ENCODE assay signal across 27 cellular contexts in the genomic region with DNA sequence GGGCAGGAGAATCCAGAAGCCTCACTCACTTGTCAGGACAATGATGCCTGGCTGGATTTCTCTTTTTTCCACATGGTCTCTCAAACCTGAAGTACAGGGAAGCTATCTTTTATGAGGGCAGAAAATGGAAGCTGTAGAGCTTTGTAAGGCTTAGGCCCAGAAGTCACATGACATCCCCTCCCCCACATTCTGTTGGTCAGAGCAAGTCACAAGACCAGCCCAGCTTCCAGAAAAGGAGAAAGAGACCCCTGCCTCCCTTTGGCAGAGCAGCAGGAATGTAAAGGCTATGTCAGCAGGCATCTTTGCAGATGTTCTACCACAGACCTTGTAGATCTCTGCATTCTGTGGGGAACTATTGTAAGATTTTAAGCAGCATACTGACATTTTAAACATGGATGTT.
"Had no signal": no experiment of that assay in that cellular context is flagged by ENCODE, and none has a peak within 500 bp of the region (broad histone marks: within the 10 kb centered on the region; RNA-seq: fewer than 3 reads in every experiment).

No MANE protein-coding gene starts in this region.

- ATAC-seq: left colon; left lung; lower lobe of right lung; natural killer cell; right cardiac atrium; sciatic nerve; stimulated activated naive B cell treated with anti-CD40 and anti-IgM and Interleukin-4, amounts not matched to agents 10 μg/mL and 1 μg/mL and 100 μg/mL, for 72 hours; stimulated activated naive CD8-positive, alpha-beta T cell treated with anti-CD3 and anti-CD28 coated beads, Interleukin-15, Interleukin-2, amounts not matched to agents 100 U/mL and 50 U/mL, for 24 hours had no signal

- H3K4me3 ChIP-seq: hepatocyte, left lung, lower lobe of right lung, ovary, skin epidermis, stomach, testis, thyroid gland, transverse colon, upper lobe of left lung, vagina had no signal

- FAIRE-seq: kidney had no signal

- H3K9me3 ChIP-seq: left lung, lower lobe of right lung, ovary, stomach, testis, thyroid gland, transverse colon, upper lobe of left lung, vagina had no signal

- H3K79me2 ChIP-seq: hepatocyte had no signal

- H3K36me3 ChIP-seq: left lung, lower lobe of right lung, ovary, stomach, thyroid gland, transverse colon, upper lobe of left lung, vagina had no signal

- H3K27ac ChIP-seq: hepatocyte, left lung, lower lobe of right lung, ovary, skin epidermis, stomach, testis, thyroid gland, transverse colon, upper lobe of left lung, vagina had no signal

- H2AFZ ChIP-seq: hepatocyte had no signal

- H3K27me3 ChIP-seq: hepatocyte, left lung, ovary, stomach, testis, thyroid gland, transverse colon, upper lobe of left lung, vagina had no signal

- H3K4me1 ChIP-seq: left lung, lower lobe of right lung, stomach, testis, thyroid gland, transverse colon, upper lobe of left lung, vagina had no signal

- DNase-seq: kidney; left colon; left lung; lower lobe of right lung; mammary epithelial cell; mesenchymal stem cell; naive B cell; natural killer cell; nephron progenitor cell; ovary; retina; right cardiac atrium; stimulated activated CD4-positive, alpha-beta T cell treated with anti-CD3 and anti-CD28 coated beads, Interleukin-12 subunit alpha, Interleukin-12 subunit beta, amount 100 ng/mL, for 4 hours; stimulated activated CD4-positive, alpha-beta T cell treated with anti-CD3 and anti-CD28 coated beads, Interleukin-15, amount 100 ng/mL, for 24 hours; stimulated activated CD4-positive, alpha-beta T cell treated with anti-CD3 and anti-CD28 coated beads, Interleukin-2, amount 100 ng/mL, for 24 hours; stimulated activated CD4-positive, alpha-beta T cell treated with anti-CD3 and anti-CD28 coated beads, Interleukin-4, amount 100 ng/mL, for 1 hour; stimulated activated naive B cell treated with anti-CD40 and anti-IgM and Interleukin-4, amounts not matched to agents 10 μg/mL and 1 μg/mL and 100 μg/mL, for 72 hours; stimulated activated naive CD8-positive, alpha-beta T cell treated with anti-CD3 and anti-CD28 coated beads, Interleukin-15, Interleukin-2, amounts not matched to agents 100 U/mL and 50 U/mL, for 24 hours; stomach; testis; thyroid gland; transverse colon; upper lobe of left lung had no signal

- H3K4me2 ChIP-seq: hepatocyte had no signal
